ENCODE assay signal across 8 cellular contexts in the genomic region with DNA sequence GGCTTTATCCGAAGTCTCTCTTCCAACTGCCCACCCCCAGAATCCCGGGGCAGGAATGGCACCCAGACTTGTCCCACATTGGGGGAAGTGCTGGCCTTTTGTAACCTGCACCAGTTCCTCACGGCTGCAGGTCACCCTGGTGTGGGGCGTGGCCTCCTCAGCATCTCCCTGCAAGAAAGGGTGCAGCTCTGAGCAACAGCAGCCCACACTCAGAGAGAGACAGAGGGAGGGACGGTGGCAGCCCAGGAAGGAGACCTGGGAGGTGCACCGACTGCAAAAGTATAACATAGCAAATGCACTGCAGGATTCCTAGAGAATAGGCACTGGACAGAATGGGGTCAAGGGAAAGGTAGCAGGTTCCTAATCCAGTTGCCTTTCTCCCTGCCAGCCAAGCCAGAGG. TPM values are rescaled to one million over a fixed set of nuclear protein-coding genes. Genes with fewer than 3 reads are reported as not detected.
"Had no signal": no experiment of that assay in that cellular context is flagged by ENCODE, and none has a peak within 500 bp of the region (broad histone marks: within the 10 kb centered on the region; RNA-seq: fewer than 3 reads in every experiment).

No MANE protein-coding gene starts in this region.

- H3K4me1 ChIP-seq: HAP-1 had no signal

- H3K4me1 Mint-ChIP-seq: GM23338, H9 had no signal

- H3K4me2 ChIP-seq: GM23338 had no signal

- H3K9ac ChIP-seq: GM23248 had no signal

- H3K27ac ChIP-seq: GM23248 had no signal

- H3K27ac Mint-ChIP-seq: GM23338, H9, HFFc6 had no signal

- H3K9me3 Mint-ChIP-seq: GM23338, H9, HFFc6 had no signal

- H3K4me3 Mint-ChIP-seq: GM23338, H9, HFFc6 had no signal

- H3K36me3 ChIP-seq: HAP-1 had no signal

- H3K9me3 ChIP-seq: HAP-1 had no signal

- H3K4me3 ChIP-seq: GM23248, GM23338, HAP-1 had no signal

- H2AFZ ChIP-seq: GM23248, GM23338 had no signal

- DNase-seq: GM23248, GOT3, H7, H9, HCEC 1CT, HFFc6 had no signal

RNA-seq across cellular contexts. Expression of a gene that starts 18.1 kb away (rescaled TPM):
- total RNA-seq: GM23248, HFFc6 had no signal
